ENCODE assay signal across 8 cellular contexts in genomic region chr1:155255243-155256100, GRCh38. TPM values are rescaled to one million over a fixed set of nuclear protein-coding genes. Genes with fewer than 3 reads are reported as not detected.
A peak's percentile ranks its signal among the peaks of the same experiment; 100 is the strongest.
DNase-seq lines count a peak whose midpoint lies in the region; ATAC-seq and TF ChIP-seq lines count a peak whose summit lies in the region.

Gene ENTREP3 (minus strand): TSS chr1:155255483. CDS start chr1:155254877, 606 bp downstream.

- H3K27me3 ChIP-seq in colonic mucosa (no peaks in the 10 kb centered on the region), layer of hippocampus (ENCODE audit: control insufficient read depth, insufficient read depth, low read length) (no peaks in the 10 kb centered on the region)

- H3K4me3 ChIP-seq in colonic mucosa, result peak within 1 kb of the TSS; percentile 86

- TF ChIP-seq CTCF in GM10266 (IDR thresholded peaks at IDR 0.05; ENCODE audit: control insufficient read depth, insufficient read depth, low read depth, missing control alignments) (no peak), colonic mucosa (IDR thresholded peaks at IDR 0.05) (no peak)

- peak; percentile 92 for DNase-seq in GM10266 (ENCODE audit: extremely low spot score)
- DNase-seq in NCI-H510A (lab: John Stamatoyannopoulos, UW), result peak; percentile 49
- DNase-seq in activated CD4-positive, alpha-beta T cell treated with anti-CD3 and anti-CD28 coated beads for 4 hours, result peak; percentile 71 to 74
- peak; percentile 91 for DNase-seq in colonic mucosa
- DNase-seq in stimulated activated CD4-positive, alpha-beta T cell treated with anti-CD3 and anti-CD28 coated beads, Interleukin-1b, Interleukin-23, amount 100 ng/mL, for 4 hours (ENCODE audit: low read depth in 2 of 2), result peak; percentile 64 to 76

- ATAC-seq in HG03095 (IDR thresholded peaks at IDR 0.05; ENCODE audit: unreplicated experiment) (peak; percentile 50), GM18517 (IDR thresholded peaks at IDR 0.05; ENCODE audit: unreplicated experiment) (no peak)

- H3K9ac ChIP-seq in colonic mucosa (ENCODE audit: low read depth in 2 of 2, low read length in 2 of 2), result peak within 1 kb of the TSS; percentile 65 to 89

- intact Hi-C loops in colonic mucosa (cut with DNase I), result no loop called here

- no peaks in the 10 kb centered on the region for H3K36me3 ChIP-seq in colonic mucosa

- peaks cover 12% of the 10 kb centered on the region for H3K4me1 ChIP-seq in colonic mucosa

- H3K27ac ChIP-seq in colonic mucosa (peak within 1 kb of the TSS; percentile 96), layer of hippocampus (ENCODE audit: low read depth, low read length) (peak within 1 kb of the TSS; percentile 97)

- no peaks in the 10 kb centered on the region for H3K9me3 ChIP-seq in colonic mucosa

RNA-seq across cellular contexts. Expression of gene ENTREP3, which starts in this region (rescaled TPM):
- 10 to 100 TPM; 22.0 to 34.2 TPM for total RNA-seq in colonic mucosa
